22 cellular contexts compared by ENCODE assay signal in the genomic region with DNA sequence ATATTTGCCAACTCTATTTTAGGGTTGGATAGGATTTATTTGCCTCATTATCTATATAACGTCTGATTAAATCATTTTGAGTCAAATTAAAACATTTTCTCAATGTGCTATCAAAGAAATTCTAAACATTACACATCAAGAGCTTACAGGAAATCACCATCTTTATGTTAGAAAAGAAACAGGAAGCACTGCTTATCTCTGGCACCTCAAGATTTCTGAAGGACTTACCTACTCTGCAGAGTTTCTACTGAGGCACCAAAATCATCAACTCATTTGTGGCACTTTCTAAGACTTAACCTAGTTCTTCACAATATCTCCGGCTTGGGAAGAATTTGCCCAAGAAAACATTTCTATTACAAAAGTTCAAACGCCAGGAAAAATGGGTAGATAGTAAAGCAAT.
A peak's percentile ranks its signal among the peaks of the same experiment; 100 is the strongest.
DNase-seq lines count a peak whose midpoint lies in the region; ATAC-seq lines count a peak whose summit lies in the region.
"Had no signal": no experiment of that assay in that cellular context is flagged by ENCODE, and none has a peak within 500 bp of the region (broad histone marks: within the 10 kb centered on the region; RNA-seq: fewer than 3 reads in every experiment).

No MANE protein-coding gene starts in this region.

- no peaks in the 10 kb centered on the region for H3K9me3 Mint-ChIP-seq in activated naive CD4-positive, alpha-beta T cell treated with anti-CD3 and anti-CD28 coated beads, Interleukin-2, amount 50 U/mL, for 24 hours
- no peaks in the 10 kb centered on the region for H3K9me3 Mint-ChIP-seq in T-cell
- peaks cover 3% of the 10 kb centered on the region for H3K9me3 Mint-ChIP-seq in activated naive CD8-positive, alpha-beta T cell (ENCODE audit: low read depth)
- H3K9me3 Mint-ChIP-seq in natural killer cell treated with Interleukin-12 subunit alpha and Interleukin-12 subunit beta and Interleukin-15 and Interleukin-18, amount 100 ng/mL, for 72 hours, result peaks cover 3% of the 10 kb centered on the region
- H3K9me3 Mint-ChIP-seq: naive B cell had no signal

- H3K4me3 Mint-ChIP-seq in activated naive CD4-positive, alpha-beta T cell treated with anti-CD3 and anti-CD28 coated beads, Interleukin-2, amount 50 U/mL, for 24 hours, result peak overlapping the region; percentile 77
- H3K4me3 Mint-ChIP-seq in T-cell, result peak overlapping the region in 2 of 3 donors; percentile 23 to 73
- H3K4me3 Mint-ChIP-seq in activated naive CD8-positive, alpha-beta T cell, result peak overlapping the region; percentile 65
- peak overlapping the region; percentile 62 for H3K4me3 Mint-ChIP-seq in natural killer cell treated with Interleukin-12 subunit alpha and Interleukin-12 subunit beta and Interleukin-15 and Interleukin-18, amount 100 ng/mL, for 72 hours
- H3K4me3 Mint-ChIP-seq: naive B cell had no signal

- peak overlapping the region; percentile 94 for H3K27ac Mint-ChIP-seq in activated naive CD4-positive, alpha-beta T cell treated with anti-CD3 and anti-CD28 coated beads, Interleukin-2, amount 50 U/mL, for 24 hours
- H3K27ac Mint-ChIP-seq in T-cell, result peak overlapping the region; percentile 92 to 95
- H3K27ac Mint-ChIP-seq in activated naive CD8-positive, alpha-beta T cell, result peak overlapping the region; percentile 94
- H3K27ac Mint-ChIP-seq in natural killer cell treated with Interleukin-12 subunit alpha and Interleukin-12 subunit beta and Interleukin-15 and Interleukin-18, amount 100 ng/mL, for 72 hours, result peak overlapping the region; percentile 92 to 95
- H3K27ac Mint-ChIP-seq: naive B cell had no signal

- POLR2A ChIA-PET in T-cell (lab: Charles Lee), result no interaction called here

- H3K36me3 Mint-ChIP-seq in activated naive CD4-positive, alpha-beta T cell treated with anti-CD3 and anti-CD28 coated beads, Interleukin-2, amount 50 U/mL, for 24 hours, result no peaks in the 10 kb centered on the region
- H3K36me3 Mint-ChIP-seq in T-cell, result no peaks in the 10 kb centered on the region
- H3K36me3 Mint-ChIP-seq in activated naive CD8-positive, alpha-beta T cell, result peaks cover 3% of the 10 kb centered on the region
- H3K36me3 Mint-ChIP-seq in natural killer cell treated with Interleukin-12 subunit alpha and Interleukin-12 subunit beta and Interleukin-15 and Interleukin-18, amount 100 ng/mL, for 72 hours, result peaks cover 5% of the 10 kb centered on the region
- H3K36me3 Mint-ChIP-seq: naive B cell had no signal

- H3K4me1 Mint-ChIP-seq in activated naive CD4-positive, alpha-beta T cell treated with anti-CD3 and anti-CD28 coated beads, Interleukin-2, amount 50 U/mL, for 24 hours, result peaks cover 60% of the 10 kb centered on the region
- H3K4me1 Mint-ChIP-seq in T-cell, result peaks cover 57 to 60% (median 57%) of the 10 kb centered on the region in 3 donors
- H3K4me1 Mint-ChIP-seq in activated naive CD8-positive, alpha-beta T cell (ENCODE audit: low read depth), result peaks cover 63% of the 10 kb centered on the region
- peaks cover 59 to 75% of the 10 kb centered on the region in 2 donors for H3K4me1 Mint-ChIP-seq in natural killer cell treated with Interleukin-12 subunit alpha and Interleukin-12 subunit beta and Interleukin-15 and Interleukin-18, amount 100 ng/mL, for 72 hours (ENCODE audit: low read depth in 2 of 2)
- H3K4me1 Mint-ChIP-seq: naive B cell had no signal

- CTCF ChIA-PET in T-cell (lab: Charles Lee), result no interaction called here

- ATAC-seq in T-cell (replicated peaks in 1 of 4) (peak; percentile 56 to 76 (median 70)), HG03097 (IDR thresholded peaks at IDR 0.05; ENCODE audit: low FRiP score, unreplicated experiment) (no peak)
- ATAC-seq in natural killer cell treated with Interleukin-12 subunit alpha and Interleukin-12 subunit beta and Interleukin-15 and Interleukin-18, amount 100 ng/mL, for 72 hours, result no peak
- ATAC-seq: HCT116 had no signal

- no peak for DNase-seq in activated naive CD4-positive, alpha-beta T cell (lab: John Stamatoyannopoulos, UW)
- DNase-seq in T-cell (no peak), DMS79 (lab: John Stamatoyannopoulos, UW) (no peak), germinal center (ENCODE audit: low spot score) (no peak)
- no peak for DNase-seq in natural killer cell treated with Interleukin-12 subunit alpha and Interleukin-12 subunit beta and Interleukin-15 and Interleukin-18, amount 100 ng/mL, for 72 hours (ENCODE audit: low spot score)
- DNase-seq: amygdala; islet precursor cell; Kasumi-1; left ventricle myocardium inferior; naive B cell; NCI-H1694 treated with DMSO at 0.1 percent for 48 hours; NCI-H2171 treated with DMSO at 0.1 percent for 48 hours; NCI-H524; NK-92 treated with Interleukin-12 subunit alpha and Interleukin-12 subunit beta, amount 100 ng/mL, for 24 hours; retina; SHP77; stomach; thyroid gland had no signal

- H3K27me3 Mint-ChIP-seq in activated naive CD4-positive, alpha-beta T cell treated with anti-CD3 and anti-CD28 coated beads, Interleukin-2, amount 50 U/mL, for 24 hours, result no peaks in the 10 kb centered on the region
- H3K27me3 Mint-ChIP-seq in T-cell, result no peaks in the 10 kb centered on the region
- no peaks in the 10 kb centered on the region for H3K27me3 Mint-ChIP-seq in activated naive CD8-positive, alpha-beta T cell
- no peaks in the 10 kb centered on the region for H3K27me3 Mint-ChIP-seq in natural killer cell treated with Interleukin-12 subunit alpha and Interleukin-12 subunit beta and Interleukin-15 and Interleukin-18, amount 100 ng/mL, for 72 hours

Comparison
In these comparisons a context has a peak if more than half of its experiments do, and no peak if none do; other contexts are left out.
1. ATAC-seq: peak in T-cell (4 of 4); none in natural killer cell treated with Interleukin-12 subunit alpha and Interleukin-12 subunit beta and Interleukin-15 and Interleukin-18, amount 100 ng/mL, for 72 hours (0 of 2) and HG03097 (single experiment).
2. Peak in every context shown above with its lines, with median percentiles within 50 percentile points of each other: H3K27ac Mint-ChIP-seq and H3K4me3 Mint-ChIP-seq.